ENCODE assay signal across 28 cellular contexts in genomic region chr1:53657891-53658396, GRCh38.
"Had no signal": no experiment of that assay in that cellular context is flagged by ENCODE, and none has a peak within 500 bp of the region (broad histone marks: within the 10 kb centered on the region; RNA-seq: fewer than 3 reads in every experiment).

No MANE protein-coding gene starts in this region.

- H3K27ac ChIP-seq: left lung, lower lobe of right lung, neural progenitor cell, neutrophil, parathyroid adenoma, right atrium auricular region, right lobe of liver, stomach, testis, thyroid gland, transverse colon, upper lobe of left lung had no signal

- H3K79me2 ChIP-seq: parathyroid adenoma had no signal

- H3K4me3 Mint-ChIP-seq: immature natural killer cell; mesothelial cell of epicardium; naive B cell; natural killer cell; nephron progenitor cell; neural progenitor cell; stimulated activated naive B cell treated with anti-CD40 and anti-IgM and Interleukin-4, amounts not matched to agents 10 μg/mL and 1 μg/mL and 100 μg/mL, for 72 hours had no signal

- H3K36me3 ChIP-seq: left lung, lower lobe of right lung, neural progenitor cell, neutrophil, right atrium auricular region, right lobe of liver, stomach, thyroid gland, transverse colon, upper lobe of left lung had no signal

- H3K4me1 Mint-ChIP-seq: immature natural killer cell; naive B cell; natural killer cell; stimulated activated naive B cell treated with anti-CD40 and anti-IgM and Interleukin-4, amounts not matched to agents 10 μg/mL and 1 μg/mL and 100 μg/mL, for 72 hours had no signal

- H3K4me1 ChIP-seq: left lung, lower lobe of right lung, neural progenitor cell, parathyroid adenoma, right atrium auricular region, right lobe of liver, stomach, thyroid gland, transverse colon, upper lobe of left lung had no signal

- ATAC-seq: left colon; left lung; lower lobe of right lung; natural killer cell; right lobe of liver; stimulated activated naive B cell treated with anti-CD40 and anti-IgM and Interleukin-4, amounts not matched to agents 10 μg/mL and 1 μg/mL and 100 μg/mL, for 72 hours; stimulated activated naive CD8-positive, alpha-beta T cell treated with anti-CD3 and anti-CD28 coated beads, Interleukin-15, Interleukin-2, amounts not matched to agents 100 U/mL and 50 U/mL, for 24 hours had no signal

- H3K4me2 ChIP-seq: neural progenitor cell, smooth muscle cell had no signal

- H3K9ac ChIP-seq: neural progenitor cell, parathyroid adenoma had no signal

- H3K4me3 ChIP-seq: left lung, lower lobe of right lung, neural progenitor cell, right atrium auricular region, right lobe of liver, smooth muscle cell, stomach, testis, thyroid gland, transverse colon, upper lobe of left lung had no signal

- H3K27ac Mint-ChIP-seq: immature natural killer cell; mesothelial cell of epicardium; natural killer cell; nephron progenitor cell; neural progenitor cell; progenitor cell of endocrine pancreas; stimulated activated naive B cell treated with anti-CD40 and anti-IgM and Interleukin-4, amounts not matched to agents 10 μg/mL and 1 μg/mL and 100 μg/mL, for 72 hours had no signal

- DNase-seq: hypothalamus; immature natural killer cell; left colon; lower lobe of right lung; mesendoderm; naive B cell; natural killer cell; nephron progenitor cell; stimulated activated CD4-positive, alpha-beta T cell treated with anti-CD3 and anti-CD28 coated beads, Interleukin-12 subunit alpha, Interleukin-12 subunit beta, amount 100 ng/mL, for 4 hours; stimulated activated CD4-positive, alpha-beta T cell treated with anti-CD3 and anti-CD28 coated beads, Interleukin-15, amount 100 ng/mL, for 24 hours; stimulated activated CD4-positive, alpha-beta T cell treated with anti-CD3 and anti-CD28 coated beads, Interleukin-2, amount 100 ng/mL, for 24 hours; stimulated activated CD4-positive, alpha-beta T cell treated with anti-CD3 and anti-CD28 coated beads, Interleukin-4, amount 100 ng/mL, for 1 hour; stimulated activated naive B cell treated with anti-CD40 and anti-IgM and Interleukin-4, amounts not matched to agents 10 μg/mL and 1 μg/mL and 100 μg/mL, for 72 hours; stimulated activated naive CD8-positive, alpha-beta T cell treated with anti-CD3 and anti-CD28 coated beads, Interleukin-15, Interleukin-2, amounts not matched to agents 100 U/mL and 50 U/mL, for 24 hours; stomach; testis; thyroid gland; transverse colon; upper lobe of left lung had no signal

- H3K27me3 ChIP-seq: neural progenitor cell, right atrium auricular region, right lobe of liver, testis, thyroid gland, transverse colon, upper lobe of left lung had no signal

- H3K36me3 Mint-ChIP-seq: immature natural killer cell; mesothelial cell of epicardium; naive B cell; natural killer cell; neural progenitor cell; stimulated activated naive B cell treated with anti-CD40 and anti-IgM and Interleukin-4, amounts not matched to agents 10 μg/mL and 1 μg/mL and 100 μg/mL, for 72 hours had no signal

- H3K9me3 ChIP-seq: left lung, lower lobe of right lung, neutrophil, right atrium auricular region, right lobe of liver, stomach, testis, thyroid gland, transverse colon, upper lobe of left lung had no signal

- H2AFZ ChIP-seq: neural progenitor cell, parathyroid adenoma had no signal

- H3K9me3 Mint-ChIP-seq: mesothelial cell of epicardium; natural killer cell; nephron progenitor cell; neural progenitor cell; stimulated activated naive B cell treated with anti-CD40 and anti-IgM and Interleukin-4, amounts not matched to agents 10 μg/mL and 1 μg/mL and 100 μg/mL, for 72 hours had no signal
